In genomic region chr3:62214850-62215249, GRCh38 we compare ENCODE assay signal across 28 cellular contexts.
"Had no signal": no experiment of that assay in that cellular context is flagged by ENCODE, and none has a peak within 500 bp of the region (broad histone marks: within the 10 kb centered on the region; RNA-seq: fewer than 3 reads in every experiment).

No MANE protein-coding gene starts in this region.

- H3K9me3 Mint-ChIP-seq: activated B cell treated with CpG ODN at 0.5 μM for 24 hours; activated T-cell treated with anti-CD3 and anti-CD28 coated beads, Interleukin-2, amount 50 U/mL, for 72 hours; nephron had no signal

- H3K4me2 ChIP-seq: hepatocyte had no signal

- H3K4me3 ChIP-seq: coronary artery, dorsolateral prefrontal cortex, gastrocnemius medialis, hepatocyte, lower lobe of right lung, psoas muscle, right atrium auricular region, transverse colon had no signal

- H3K27ac ChIP-seq: coronary artery, dorsolateral prefrontal cortex, gastrocnemius medialis, hepatocyte, lower lobe of right lung, parathyroid adenoma, psoas muscle, right atrium auricular region, transverse colon had no signal

- H3K79me2 ChIP-seq: hepatocyte had no signal

- H2AFZ ChIP-seq: hepatocyte, parathyroid adenoma had no signal

- DNase-seq: activated B cell treated with CpG ODN at 0.5 μM for 24 hours; activated CD8-positive, alpha-beta memory T cell treated with anti-CD3 and anti-CD28 coated beads, Interleukin-2, amount 10 ng/mL, durations not matched to agents 7 days and 5 days; activated CD8-positive, alpha-beta T cell treated with anti-CD3 and anti-CD28 coated beads, Interleukin-2, amount 10 ng/mL, durations not matched to agents 7 days and 5 days; activated naive CD4-positive, alpha-beta T cell treated with Interleukin-2 at 50 U/mL for 16 hours; activated T-cell treated with anti-CD3 and anti-CD28 coated beads, Interleukin-2, amount 50 U/mL, for 72 hours; anterior cingulate cortex; dorsolateral prefrontal cortex; effector memory CD4-positive, alpha-beta T cell; erythroblast; gastrocnemius medialis; immature natural killer cell; kidney; lower lobe of right lung; nucleus accumbens; psoas muscle; stimulated activated CD4-positive, alpha-beta T cell treated with anti-CD3 and anti-CD28 coated beads, Interleukin-15, amount 100 ng/mL, for 24 hours; stimulated activated CD4-positive, alpha-beta T cell treated with anti-CD3 and anti-CD28 coated beads, Interleukin-2, amount 100 ng/mL, for 24 hours; stimulated activated naive CD4-positive, alpha-beta T cell treated with Interleukin-2 at 50 U/mL for 16 hours; SW 1271; T-helper 17 cell; T1000; transverse colon had no signal

- ATAC-seq: activated CD8-positive, alpha-beta memory T cell treated with anti-CD3 and anti-CD28 coated beads, Interleukin-2, amount 10 ng/mL, durations not matched to agents 7 days and 5 days; activated CD8-positive, alpha-beta T cell treated with anti-CD3 and anti-CD28 coated beads, Interleukin-2, amount 10 ng/mL, durations not matched to agents 7 days and 5 days; activated T-cell treated with anti-CD3 and anti-CD28 coated beads, Interleukin-2, amount 50 U/mL, for 72 hours; gastrocnemius medialis; lower lobe of right lung; psoas muscle; T-helper 17 cell had no signal

- H3K36me3 ChIP-seq: right atrium auricular region, transverse colon had no signal

- H3K9ac ChIP-seq: parathyroid adenoma had no signal

- H3K4me1 Mint-ChIP-seq: activated B cell treated with CpG ODN at 0.5 μM for 24 hours; activated CD8-positive, alpha-beta memory T cell treated with anti-CD3 and anti-CD28 coated beads, Interleukin-2, amount 10 ng/mL, durations not matched to agents 7 days and 5 days; immature natural killer cell had no signal

- H3K9me3 ChIP-seq: gastrocnemius medialis, lower lobe of right lung, psoas muscle, right atrium auricular region, transverse colon had no signal

- H3K4me3 Mint-ChIP-seq: activated B cell treated with CpG ODN at 0.5 μM for 24 hours; activated CD8-positive, alpha-beta memory T cell treated with anti-CD3 and anti-CD28 coated beads, Interleukin-2, amount 10 ng/mL, durations not matched to agents 7 days and 5 days; activated CD8-positive, alpha-beta T cell treated with anti-CD3 and anti-CD28 coated beads, Interleukin-2, amount 10 ng/mL, durations not matched to agents 7 days and 5 days; activated naive CD8-positive, alpha-beta T cell; activated T-cell treated with anti-CD3 and anti-CD28 coated beads, Interleukin-2, amount 50 U/mL, for 72 hours; immature natural killer cell; nephron; T-helper 17 cell had no signal

- H3K4me1 ChIP-seq: gastrocnemius medialis, lower lobe of right lung, parathyroid adenoma, psoas muscle had no signal

- H3K27ac Mint-ChIP-seq: activated B cell treated with CpG ODN at 0.5 μM for 24 hours; activated CD8-positive, alpha-beta memory T cell treated with anti-CD3 and anti-CD28 coated beads, Interleukin-2, amount 10 ng/mL, durations not matched to agents 7 days and 5 days; activated CD8-positive, alpha-beta T cell treated with anti-CD3 and anti-CD28 coated beads, Interleukin-2, amount 10 ng/mL, durations not matched to agents 7 days and 5 days; activated naive CD8-positive, alpha-beta T cell; activated T-cell treated with anti-CD3 and anti-CD28 coated beads, Interleukin-2, amount 50 U/mL, for 72 hours; immature natural killer cell; nephron; T-helper 17 cell had no signal

- H3K27me3 ChIP-seq: dorsolateral prefrontal cortex, gastrocnemius medialis, hepatocyte, right atrium auricular region, transverse colon had no signal

- H3K27me3 Mint-ChIP-seq: activated B cell treated with CpG ODN at 0.5 μM for 24 hours; activated CD8-positive, alpha-beta memory T cell treated with anti-CD3 and anti-CD28 coated beads, Interleukin-2, amount 10 ng/mL, durations not matched to agents 7 days and 5 days had no signal

- H3K36me3 Mint-ChIP-seq: activated CD8-positive, alpha-beta memory T cell treated with anti-CD3 and anti-CD28 coated beads, Interleukin-2, amount 10 ng/mL, durations not matched to agents 7 days and 5 days; activated naive CD8-positive, alpha-beta T cell; immature natural killer cell had no signal
